Comparison of ENCODE assay signal across 12 cellular contexts in the genomic region with DNA sequence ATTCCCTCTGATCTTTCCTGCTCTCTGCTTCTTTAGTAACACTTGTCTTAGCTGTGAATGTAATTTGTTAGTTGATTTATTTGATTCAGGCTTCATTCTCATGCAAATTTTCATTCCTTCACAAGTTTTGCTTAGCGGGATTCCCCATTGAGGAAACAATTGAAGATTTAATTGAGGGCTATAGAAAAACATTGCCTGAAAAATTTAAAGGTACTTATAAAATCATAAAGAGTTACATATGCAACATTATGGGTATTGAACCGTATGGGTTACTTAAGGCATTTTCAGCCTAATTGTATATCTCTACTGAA. TPM values are rescaled to one million over a fixed set of nuclear protein-coding genes. Genes with fewer than 3 reads are reported as not detected.
DNase-seq lines count a peak whose midpoint lies in the region; ATAC-seq and TF ChIP-seq lines count a peak whose summit lies in the region.
"Had no signal": no experiment of that assay in that cellular context is flagged by ENCODE, and none has a peak within 500 bp of the region (broad histone marks: within the 10 kb centered on the region; RNA-seq: fewer than 3 reads in every experiment).

No MANE protein-coding gene starts in this region.

- H3K4me1 Mint-ChIP-seq in activated naive CD4-positive, alpha-beta T cell treated with anti-CD3 and anti-CD28 coated beads, Interleukin-2, amount 50 U/mL, for 24 hours: peaks cover 19% of the 10 kb centered on the region
- peaks cover 14% of the 10 kb centered on the region for H3K4me1 Mint-ChIP-seq in activated naive CD4-positive, alpha-beta T cell treated with anti-CD3 and anti-CD28 coated beads for 36 hours (ENCODE audit: low read depth)
- H3K4me1 Mint-ChIP-seq in WTC11: peaks cover 39% of the 10 kb centered on the region
- peaks cover 3% of the 10 kb centered on the region for H3K4me1 Mint-ChIP-seq in progenitor cell of endocrine pancreas (ENCODE audit: low read depth)

- peaks cover 15% of the 10 kb centered on the region for H3K9me3 Mint-ChIP-seq in activated naive CD4-positive, alpha-beta T cell treated with anti-CD3 and anti-CD28 coated beads, Interleukin-2, amount 50 U/mL, for 24 hours
- no peaks in the 10 kb centered on the region for H3K9me3 Mint-ChIP-seq in activated naive CD4-positive, alpha-beta T cell treated with anti-CD3 and anti-CD28 coated beads for 36 hours
- H3K9me3 Mint-ChIP-seq in WTC11 (no peaks in the 10 kb centered on the region), progenitor cell of endocrine pancreas (ENCODE audit: low read depth) (peaks cover 5% of the 10 kb centered on the region)

- POLR2A ChIA-PET in WTC11 (lab: Charles Lee): no interaction called here

- peak overlapping the region; percentile 68 for H3K27ac Mint-ChIP-seq in activated naive CD4-positive, alpha-beta T cell treated with anti-CD3 and anti-CD28 coated beads, Interleukin-2, amount 50 U/mL, for 24 hours
- no peak overlapping the region for H3K27ac Mint-ChIP-seq in activated naive CD4-positive, alpha-beta T cell treated with anti-CD3 and anti-CD28 coated beads for 36 hours
- no peak overlapping the region for H3K27ac Mint-ChIP-seq in WTC11
- H3K27ac Mint-ChIP-seq in progenitor cell of endocrine pancreas: no peak overlapping the region

- H3K27ac ChIP-seq in suprapubic skin: no peak overlapping the region
- H3K27ac ChIP-seq: left ventricle myocardium inferior, parathyroid adenoma had no signal

- CTCF ChIA-PET in activated naive CD4-positive, alpha-beta T cell treated with anti-CD3 and anti-CD28 coated beads for 36 hours (lab: Charles Lee): interaction anchor here (0.6 kb wide), 1 partner anchor 343 kb away, joined by 4 read pairs; no protein-coding TSS in a partner anchor
- CTCF ChIA-PET in WTC11 (lab: Charles Lee): no interaction called here

- H3K36me3 Mint-ChIP-seq in activated naive CD4-positive, alpha-beta T cell treated with anti-CD3 and anti-CD28 coated beads, Interleukin-2, amount 50 U/mL, for 24 hours: peaks cover 2% of the 10 kb centered on the region
- H3K36me3 Mint-ChIP-seq in activated naive CD4-positive, alpha-beta T cell treated with anti-CD3 and anti-CD28 coated beads for 36 hours (ENCODE audit: low read depth): no peaks in the 10 kb centered on the region
- no peaks in the 10 kb centered on the region for H3K36me3 Mint-ChIP-seq in WTC11
- H3K36me3 Mint-ChIP-seq in progenitor cell of endocrine pancreas (ENCODE audit: insufficient read depth): no peaks in the 10 kb centered on the region

- TF ChIP-seq EP300 in suprapubic skin (IDR thresholded peaks at IDR 0.05): no peak

- H3K4me3 ChIP-seq in fibroblast of the aortic adventitia (ENCODE audit: low read depth, low read length) (peak overlapping the region; percentile 61), suprapubic skin (peak overlapping the region; percentile 40)

- intact Hi-C loops in activated naive CD4-positive, alpha-beta T cell treated with anti-CD3 and anti-CD28 coated beads for 36 hours (cut with micrococcal nuclease): loop anchor here (2.0 to 5.0 kb wide), 6 partner anchors 54 to 461 kb away; a partner anchor contains a TSS

- H3K4me3 Mint-ChIP-seq in activated naive CD4-positive, alpha-beta T cell treated with anti-CD3 and anti-CD28 coated beads, Interleukin-2, amount 50 U/mL, for 24 hours: no peak overlapping the region
- no peak overlapping the region for H3K4me3 Mint-ChIP-seq in activated naive CD4-positive, alpha-beta T cell treated with anti-CD3 and anti-CD28 coated beads for 36 hours
- H3K4me3 Mint-ChIP-seq in WTC11: peak overlapping the region; percentile 88
- H3K4me3 Mint-ChIP-seq in progenitor cell of endocrine pancreas (ENCODE audit: low read depth): no peak overlapping the region

- H3K9me3 ChIP-seq in suprapubic skin: no peaks in the 10 kb centered on the region
- H3K9me3 ChIP-seq: left ventricle myocardium inferior had no signal

- no peaks in the 10 kb centered on the region for H3K36me3 ChIP-seq in suprapubic skin
- H3K36me3 ChIP-seq: left ventricle myocardium inferior had no signal

- TF ChIP-seq CTCF in WTC11 (IDR thresholded peaks at IDR 0.05): no peak
- TF ChIP-seq CTCF in fibroblast of the aortic adventitia (IDR thresholded peaks at IDR 0.05; ENCODE audit: insufficient read depth, low read length): no peak
- no peak for TF ChIP-seq CTCF in suprapubic skin (IDR thresholded peaks at IDR 0.05)
- no peak for TF ChIP-seq CTCF in progenitor cell of endocrine pancreas (IDR thresholded peaks at IDR 0.05; ENCODE audit: unreplicated experiment)

- H3K27me3 ChIP-seq in suprapubic skin: peaks cover 77% of the 10 kb centered on the region

- TF ChIP-seq POLR2A in suprapubic skin (IDR thresholded peaks at IDR 0.05): no peak

- no peak for DNase-seq in activated naive CD4-positive, alpha-beta T cell treated with anti-CD3 and anti-CD28 coated beads for 36 hours
- DNase-seq in WTC11 (ENCODE audit: low spot score): no peak
- DNase-seq in fibroblast of the aortic adventitia (ENCODE audit: low read depth): no peak
- DNase-seq in suprapubic skin (ENCODE audit: low spot score in 2 of 2): no peak
- no peak for DNase-seq in progenitor cell of endocrine pancreas (ENCODE audit: low spot score, unreplicated experiment)
- no peak for DNase-seq in G401 (ENCODE audit: low spot score)
- no peak for DNase-seq in HK-2 (ENCODE audit: unreplicated experiment)
- DNase-seq: cerebellar nuclear complex, left ventricle myocardium inferior, substantia nigra had no signal

- H3K4me1 ChIP-seq in suprapubic skin: peaks cover 23% of the 10 kb centered on the region
- H3K4me1 ChIP-seq: parathyroid adenoma had no signal

- 17% methylated on average over 2 of the region's 2 CpGs for WGBS in suprapubic skin

- in situ Hi-C loops in G401 (cut with HindIII; ENCODE audit: low sequenced_read_pairs): no loop called here

- peaks cover 78% of the 10 kb centered on the region for H3K27me3 Mint-ChIP-seq in activated naive CD4-positive, alpha-beta T cell treated with anti-CD3 and anti-CD28 coated beads, Interleukin-2, amount 50 U/mL, for 24 hours
- peaks cover 72% of the 10 kb centered on the region for H3K27me3 Mint-ChIP-seq in activated naive CD4-positive, alpha-beta T cell treated with anti-CD3 and anti-CD28 coated beads for 36 hours (ENCODE audit: low read depth)
- H3K27me3 Mint-ChIP-seq in WTC11 (ENCODE audit: low read depth): peaks cover 98% of the 10 kb centered on the region
- peaks cover 78% of the 10 kb centered on the region for H3K27me3 Mint-ChIP-seq in progenitor cell of endocrine pancreas

- no peak for ATAC-seq in WTC11

TF ChIP-seq in WTC11, 78 proteins besides CTCF, POLR2A, EP300 and RAD21 (continues in another document):
- TF ChIP-seq, protein P1, sequence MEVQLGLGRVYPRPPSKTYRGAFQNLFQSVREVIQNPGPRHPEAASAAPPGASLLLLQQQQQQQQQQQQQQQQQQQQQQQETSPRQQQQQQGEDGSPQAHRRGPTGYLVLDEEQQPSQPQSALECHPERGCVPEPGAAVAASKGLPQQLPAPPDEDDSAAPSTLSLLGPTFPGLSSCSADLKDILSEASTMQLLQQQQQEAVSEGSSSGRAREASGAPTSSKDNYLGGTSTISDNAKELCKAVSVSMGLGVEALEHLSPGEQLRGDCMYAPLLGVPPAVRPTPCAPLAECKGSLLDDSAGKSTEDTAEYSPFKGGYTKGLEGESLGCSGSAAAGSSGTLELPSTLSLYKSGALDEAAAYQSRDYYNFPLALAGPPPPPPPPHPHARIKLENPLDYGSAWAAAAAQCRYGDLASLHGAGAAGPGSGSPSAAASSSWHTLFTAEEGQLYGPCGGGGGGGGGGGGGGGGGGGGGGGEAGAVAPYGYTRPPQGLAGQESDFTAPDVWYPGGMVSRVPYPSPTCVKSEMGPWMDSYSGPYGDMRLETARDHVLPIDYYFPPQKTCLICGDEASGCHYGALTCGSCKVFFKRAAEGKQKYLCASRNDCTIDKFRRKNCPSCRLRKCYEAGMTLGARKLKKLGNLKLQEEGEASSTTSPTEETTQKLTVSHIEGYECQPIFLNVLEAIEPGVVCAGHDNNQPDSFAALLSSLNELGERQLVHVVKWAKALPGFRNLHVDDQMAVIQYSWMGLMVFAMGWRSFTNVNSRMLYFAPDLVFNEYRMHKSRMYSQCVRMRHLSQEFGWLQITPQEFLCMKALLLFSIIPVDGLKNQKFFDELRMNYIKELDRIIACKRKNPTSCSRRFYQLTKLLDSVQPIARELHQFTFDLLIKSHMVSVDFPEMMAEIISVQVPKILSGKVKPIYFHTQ (CRISPR knock-in tag; IDR thresholded peaks at IDR 0.05): no peak
- no peak for TF ChIP-seq NR3C1 (CRISPR knock-in tag; conservative IDR thresholded peaks at IDR 0.05; ENCODE audit: low read depth)

RNA-seq across cellular contexts. Expression of a gene that starts 11.9 kb away (rescaled TPM):
- under 1 TPM; 0.74 to 0.88 TPM for total RNA-seq in activated naive CD4-positive, alpha-beta T cell treated with anti-CD3 and anti-CD28 coated beads for 36 hours
- total RNA-seq in WTC11 (2021) (13.0 to 15.1 TPM (median 14.5 TPM) in 3 replicates), fibroblast of the aortic adventitia (ENCODE audit: low replicate concordance) (10.8 and 12.2 TPM in 2 replicates), suprapubic skin (10 to 100 TPM in 1 of 4 donors, 1 to 10 TPM in 3; 3.6 to 12.5 (median 7.6) TPM), progenitor cell of endocrine pancreas (38.5 and 40.1 TPM in 2 replicates)
- 7.3 and 10.1 TPM in 2 replicates for total RNA-seq in G401 (2014; rRNA removed; shearing (Covaris generic))

RNA-seq across cellular contexts. Expression of a gene that starts 38.9 kb away (rescaled TPM):
- total RNA-seq in activated naive CD4-positive, alpha-beta T cell treated with anti-CD3 and anti-CD28 coated beads for 36 hours: 1 to 10 TPM; 3.5 TPM
- total RNA-seq in WTC11 (2021) (6.4 to 7.3 TPM (median 7.0 TPM) in 3 replicates), fibroblast of the aortic adventitia (ENCODE audit: low replicate concordance) (5.9 and 8.3 TPM in 2 replicates), suprapubic skin (1 to 10 TPM; 1.2 to 5.0 (median 3.0) TPM), progenitor cell of endocrine pancreas (9.0 and 9.2 TPM in 2 replicates)
- 3.4 and 6.4 TPM in 2 replicates for total RNA-seq in G401 (2014; rRNA removed; shearing (Covaris generic))

RNA-seq across cellular contexts. Expression of a gene that starts 45.9 kb away (rescaled TPM):
- total RNA-seq in activated naive CD4-positive, alpha-beta T cell treated with anti-CD3 and anti-CD28 coated beads for 36 hours: under 1 TPM in 1 of 2 experiments, not detected in 1; 0.12 TPM
- 0.26 to 0.46 TPM (median 0.41 TPM) in 3 replicates for total RNA-seq in WTC11 (2021)
- 1.3 and 1.9 TPM in 2 replicates for total RNA-seq in fibroblast of the aortic adventitia (ENCODE audit: low replicate concordance)
- under 1 TPM in 2 of 4 donors, not detected in 2; 0.47 to 0.78 TPM for total RNA-seq in suprapubic skin
- total RNA-seq in progenitor cell of endocrine pancreas: 0.24 TPM in 1 of 2 replicates, not detected in the other
- not detected in 2 replicates for total RNA-seq in G401 (2014; rRNA removed; shearing (Covaris generic))

RNA-seq across cellular contexts. Expression of a gene that starts 53.8 kb away (rescaled TPM):
- total RNA-seq in activated naive CD4-positive, alpha-beta T cell treated with anti-CD3 and anti-CD28 coated beads for 36 hours: 1 to 10 TPM; 2.7 to 3.8 TPM
- total RNA-seq in WTC11 (2021) (5.2 to 7.5 TPM (median 6.6 TPM) in 3 replicates), fibroblast of the aortic adventitia (ENCODE audit: low replicate concordance) (8.7 and 20.8 TPM in 2 replicates), suprapubic skin (10 to 100 TPM in 2 of 4 donors, 1 to 10 TPM in 2; 4.9 to 23.3 (median 11.4) TPM), progenitor cell of endocrine pancreas (25.9 and 27.5 TPM in 2 replicates)
- 11.1 and 14.3 TPM in 2 replicates for total RNA-seq in G401 (2014; rRNA removed; shearing (Covaris generic))
